Comparison of ENCODE assay signal across 13 cellular contexts in genomic region chr14:51139221-51139681, GRCh38. TPM values are rescaled to one million over a fixed set of nuclear protein-coding genes. Genes with fewer than 3 reads are reported as not detected.
A peak's percentile ranks its signal among the peaks of the same experiment; 100 is the strongest.
DNase-seq lines count a peak whose midpoint lies in the region; ATAC-seq and TF ChIP-seq lines count a peak whose summit lies in the region.
"Had no signal": no experiment of that assay in that cellular context is flagged by ENCODE, and none has a peak within 500 bp of the region (broad histone marks: within the 10 kb centered on the region; RNA-seq: fewer than 3 reads in every experiment).

No MANE protein-coding gene starts in this region.

- H3K4me1 Mint-ChIP-seq in activated CD8-positive, alpha-beta T cell treated with anti-CD3 and anti-CD28 coated beads for 36 hours (ENCODE audit: low read depth), result no peaks in the 10 kb centered on the region
- H3K4me1 Mint-ChIP-seq: CD4-positive, alpha-beta memory T cell had no signal

- H3K27me3 ChIP-seq in colonic mucosa, result no peaks in the 10 kb centered on the region
- H3K27me3 ChIP-seq: adrenal gland, sigmoid colon, upper lobe of left lung had no signal

- no peak for ATAC-seq in GM21717 (IDR thresholded peaks at IDR 0.05; ENCODE audit: unreplicated experiment)
- ATAC-seq in activated CD8-positive, alpha-beta T cell treated with anti-CD3 and anti-CD28 coated beads for 36 hours, result no peak

- no peak overlapping the region for H3K9ac ChIP-seq in colonic mucosa (ENCODE audit: low read depth in 2 of 2, low read length in 2 of 2)

- H3K36me3 ChIP-seq in colonic mucosa, result no peaks in the 10 kb centered on the region
- H3K36me3 ChIP-seq: adrenal gland, sigmoid colon, upper lobe of left lung had no signal

- CTCF ChIA-PET in activated CD8-positive, alpha-beta T cell treated with anti-CD3 and anti-CD28 coated beads for 36 hours (lab: Charles Lee), result no interaction called here

- H3K27ac Mint-ChIP-seq in activated CD8-positive, alpha-beta T cell treated with anti-CD3 and anti-CD28 coated beads for 36 hours, result no peak overlapping the region
- H3K27ac Mint-ChIP-seq: CD4-positive, alpha-beta memory T cell had no signal

- H3K27me3 Mint-ChIP-seq in activated CD8-positive, alpha-beta T cell treated with anti-CD3 and anti-CD28 coated beads for 36 hours, result peaks cover 2% of the 10 kb centered on the region

- no peak overlapping the region for H3K4me3 Mint-ChIP-seq in activated CD8-positive, alpha-beta T cell treated with anti-CD3 and anti-CD28 coated beads for 36 hours
- H3K4me3 Mint-ChIP-seq: CD4-positive, alpha-beta memory T cell had no signal

- no peaks in the 10 kb centered on the region for H3K4me1 ChIP-seq in colonic mucosa
- H3K4me1 ChIP-seq: adrenal gland, sigmoid colon had no signal

- H3K9me3 ChIP-seq in colonic mucosa, result no peaks in the 10 kb centered on the region
- H3K9me3 ChIP-seq: adrenal gland, sigmoid colon, upper lobe of left lung had no signal

- POLR2A ChIA-PET in activated CD8-positive, alpha-beta T cell treated with anti-CD3 and anti-CD28 coated beads for 36 hours (lab: Charles Lee), result no interaction called here

- H3K27ac ChIP-seq in colonic mucosa, result no peak overlapping the region
- H3K27ac ChIP-seq: adrenal gland, upper lobe of left lung had no signal

- TF ChIP-seq CTCF in colonic mucosa (IDR thresholded peaks at IDR 0.05), result no peak
- TF ChIP-seq CTCF in activated CD8-positive, alpha-beta T cell treated with anti-CD3 and anti-CD28 coated beads for 36 hours (IDR thresholded peaks at IDR 0.05), result no peak

- H3K4me3 ChIP-seq in colonic mucosa, result no peak overlapping the region
- H3K4me3 ChIP-seq: adrenal gland, sigmoid colon, upper lobe of left lung had no signal

- peak; percentile 85 for DNase-seq in DMS79 (lab: John Stamatoyannopoulos, UW)
- peak; percentile 77 for DNase-seq in NCI-H2227 treated with DMSO at 0.1 percent for 48 hours (lab: John Stamatoyannopoulos, UW)
- peak; percentile 44 for DNase-seq in colonic mucosa
- DNase-seq in myocyte (ENCODE audit: low read depth), result peak; percentile 13
- DNase-seq in NCI-H345 (lab: John Stamatoyannopoulos, UW), result no peak
- DNase-seq in activated CD8-positive, alpha-beta T cell treated with anti-CD3 and anti-CD28 coated beads for 36 hours, result no peak
- no peak for DNase-seq in NCI-H82 treated with DMSO at 0.1 percent for 48 hours (lab: John Stamatoyannopoulos, UW; ENCODE audit: unreplicated experiment)
- DNase-seq: CD4-positive, alpha-beta memory T cell; midbrain; sigmoid colon had no signal

- peaks cover 2% of the 10 kb centered on the region for H3K36me3 Mint-ChIP-seq in activated CD8-positive, alpha-beta T cell treated with anti-CD3 and anti-CD28 coated beads for 36 hours (ENCODE audit: low read depth)

- H3K9me3 Mint-ChIP-seq in activated CD8-positive, alpha-beta T cell treated with anti-CD3 and anti-CD28 coated beads for 36 hours, result peaks cover 8% of the 10 kb centered on the region

- intact Hi-C loops in colonic mucosa (cut with DNase I), result no loop called here
- intact Hi-C loops in activated CD8-positive, alpha-beta T cell treated with anti-CD3 and anti-CD28 coated beads for 36 hours (cut with micrococcal nuclease), result no loop called here

RNA-seq across cellular contexts. Expression of gene TRIM9, which starts 44.3 kb away (rescaled TPM):
- under 1 TPM; 0.49 to 0.66 TPM for total RNA-seq in colonic mucosa
- total RNA-seq in myocyte, result 8.6 and 18.2 TPM in 2 replicates
- polyA plus RNA-seq in myocyte (2012), result 1.5 TPM
- 1 to 10 TPM; 6.5 to 7.2 TPM for total RNA-seq in activated CD8-positive, alpha-beta T cell treated with anti-CD3 and anti-CD28 coated beads for 36 hours

Comparison
In these comparisons a context has a peak if more than half of its experiments do, and no peak if none do; other contexts are left out.
1. DNase-seq: peak in DMS79 (single experiment), NCI-H2227 treated with DMSO at 0.1 percent for 48 hours (single experiment), colonic mucosa (single experiment) and myocyte (single experiment); none in NCI-H345 (single experiment), activated CD8-positive, alpha-beta T cell treated with anti-CD3 and anti-CD28 coated beads for 36 hours (single experiment) and NCI-H82 treated with DMSO at 0.1 percent for 48 hours (single experiment).